Comparison of ENCODE assay signal across 21 cellular contexts in the genomic region with DNA sequence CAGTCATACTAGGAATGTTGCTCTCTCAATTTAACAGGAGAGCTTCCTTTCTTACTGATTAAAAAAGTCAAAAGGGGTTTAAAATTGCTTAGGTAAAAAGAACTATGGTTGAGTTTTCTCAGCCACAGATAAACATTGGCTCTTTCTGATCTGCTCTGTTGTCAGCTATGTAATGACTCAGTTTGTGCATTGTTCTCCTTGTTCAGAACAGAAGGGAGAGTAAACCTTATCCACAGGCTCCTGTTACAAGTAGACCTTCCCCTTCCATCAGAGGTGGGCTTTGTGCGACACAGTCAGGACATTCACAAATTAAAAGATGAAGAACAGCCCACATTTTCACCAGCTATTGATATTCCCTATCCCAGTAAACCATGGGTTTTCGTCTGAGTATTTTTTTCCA.
DNase-seq lines count a peak whose midpoint lies in the region; ATAC-seq, FAIRE-seq and TF ChIP-seq lines count a peak whose summit lies in the region.
"Had no signal": no experiment of that assay in that cellular context is flagged by ENCODE, and none has a peak within 500 bp of the region (broad histone marks: within the 10 kb centered on the region; RNA-seq: fewer than 3 reads in every experiment).

No MANE protein-coding gene starts in this region.

- H3K27ac ChIP-seq in HUES6 (ENCODE audit: low read depth, low read length) (peak overlapping the region; percentile 32), H1 (ENCODE audit: low read depth, low read length) (no peak overlapping the region), iPS-20b (ENCODE audit: low read length) (peak overlapping the region; percentile 19), trophoblast cell (ENCODE audit: low read depth, low read length) (peak overlapping the region; percentile 58)

- H3K9me3 ChIP-seq in HUES6 (ENCODE audit: control insufficient read depth, insufficient read depth, low read depth, low read length) (no peaks in the 10 kb centered on the region), H1 (ENCODE audit: insufficient read depth in 2 of 2, low read depth in 1 of 2, low read length in 1 of 2) (no peaks in the 10 kb centered on the region), iPS-20b (ENCODE audit: insufficient read depth, low read depth, low read length) (peaks cover 5% of the 10 kb centered on the region; the same call in 1 of the 2 replicates), trophoblast cell (ENCODE audit: insufficient read depth, low read depth, low read length) (no peaks in the 10 kb centered on the region)
- H3K9me3 ChIP-seq: SK-N-SH had no signal

- POLR2A ChIA-PET in H1 (lab: Charles Lee; ENCODE audit: partially characterized antibody) = interaction anchor here (0.7 to 1.7 kb wide), 5 partner anchors 9 to 32 kb away, joined by 3 to 4 read pairs (median 3); no protein-coding TSS in a partner anchor

- no peaks in the 10 kb centered on the region for H3K79me1 ChIP-seq in H1 (ENCODE audit: low read depth, low read length)
- peaks cover 2% of the 10 kb centered on the region for H3K79me1 ChIP-seq in trophoblast cell (ENCODE audit: low read length)

- no peak overlapping the region for H3K14ac ChIP-seq in H1 (ENCODE audit: insufficient read length)
- no peak overlapping the region for H3K14ac ChIP-seq in trophoblast cell (ENCODE audit: low read length)

- no peak for ATAC-seq in esophagus mucosa
- ATAC-seq: Panc1 had no signal

- H3K4me1 ChIP-seq in HUES6 (ENCODE audit: control insufficient read depth, insufficient read depth, low read length) = peaks cover 34% of the 10 kb centered on the region
- peaks cover 2 to 12% (median 11%) of the 10 kb centered on the region in 4 experiments; a peak in 5 of 7 replicates for H3K4me1 ChIP-seq in H1 (replicated peaks in 1 of 4; ENCODE audit: control insufficient read depth in 3 of 4, insufficient read depth in 4 of 4, low read length in 3 of 4)
- H3K4me1 ChIP-seq in iPS-20b (ENCODE audit: insufficient read depth, low read length) = peaks cover 27% of the 10 kb centered on the region; the same call in 1 of the 2 replicates
- peaks cover 0 to 2% of the 10 kb centered on the region in 2 experiments for H3K4me1 ChIP-seq in trophoblast cell (ENCODE audit: control insufficient read depth in 1 of 2, insufficient read depth in 2 of 2, low read length in 2 of 2)

- no peak overlapping the region for H3K56ac ChIP-seq in H1 (replicated peaks; ENCODE audit: insufficient read length, low read depth, low read length)

- no peaks in the 10 kb centered on the region for H3K27me3 ChIP-seq in HUES6 (ENCODE audit: control insufficient read depth, insufficient read depth, low read length)
- H3K27me3 ChIP-seq in H1 (replicated peaks in 1 of 4; ENCODE audit: control insufficient read depth in 3 of 4, extremely low read depth in 1 of 4, insufficient read depth in 3 of 4, low read length in 3 of 4) = no peaks in the 10 kb centered on the region
- H3K27me3 ChIP-seq in iPS-20b (ENCODE audit: insufficient read depth, low read length) = no peaks in the 10 kb centered on the region
- H3K27me3 ChIP-seq in trophoblast cell (ENCODE audit: insufficient read depth, low read length) = no peaks in the 10 kb centered on the region

- intact Hi-C loops in posterior vena cava (cut with DNase I) = no loop called here

- TF ChIP-seq RAD21 in H1 (IDR thresholded peaks at IDR 0.05 in 1 of 2, conservative IDR thresholded peaks at IDR 0.05 in 1 of 2; ENCODE audit: low read depth in 2 of 2, low read length in 2 of 2) = no peak

- TF ChIP-seq POLR2A in H1 (IDR thresholded peaks at IDR 0.05; ENCODE audit: control extremely low read depth in 1 of 2, low read depth in 2 of 2, low read length in 2 of 2) = no peak

- H4K12ac ChIP-seq in trophoblast cell (ENCODE audit: low read depth, low read length) = no peak overlapping the region

- H2BK12ac ChIP-seq in H1 (ENCODE audit: low read depth, low read length) = peak overlapping the region; percentile 11
- H2BK12ac ChIP-seq in trophoblast cell (ENCODE audit: low read length) = no peak overlapping the region

- no peak for TF ChIP-seq EP300 in H1 (IDR thresholded peaks at IDR 0.05; ENCODE audit: borderline replicate concordance in 1 of 2, low read depth in 2 of 2, low read length in 2 of 2)

- H3K4ac ChIP-seq in H1 (replicated peaks; ENCODE audit: insufficient read length, low read depth, low read length) (no peak overlapping the region), trophoblast cell (ENCODE audit: low read depth, low read length) (no peak overlapping the region)

- H4K20me1 ChIP-seq in H1 (replicated peaks in 1 of 2; ENCODE audit: control insufficient read depth in 1 of 2, insufficient read depth in 2 of 2, low read length in 2 of 2) = no peaks in the 10 kb centered on the region

- H3K4me2 ChIP-seq in H1 (ENCODE audit: insufficient read depth in 1 of 2, low read depth in 2 of 2, low read length in 2 of 2) = no peak overlapping the region
- H3K4me2 ChIP-seq in trophoblast cell (ENCODE audit: low read length) = no peak overlapping the region
- H3K4me2 ChIP-seq: SK-N-SH had no signal

- WGBS in H1 (ENCODE audit: extremely low coverage in 1 of 2, insufficient coverage in 1 of 2, insufficient read length in 1 of 2, insufficient replicate concordance in 2 of 2, low coverage in 1 of 2, low lambda C conversion rate in 2 of 2, missing lambda C conversion rate in 1 of 2), 2 experiments = 53% methylated on average over 2 of the region's 2 CpGs; no CpG with 5 or more reads in 1 of the 2 experiments
- WGBS in trophoblast cell (ENCODE audit: extremely low coverage, insufficient coverage, insufficient read length) = no CpG with 5 or more reads among the region's 2 CpGs

- CTCF ChIA-PET in H1 (lab: Charles Lee; ENCODE audit: partially characterized antibody) = interaction anchor here (1.2 kb wide), 1 partner anchor 236 kb away, joined by 4 read pairs; the partner anchor contains the start of gene SEMA6A

- H2BK5ac ChIP-seq in H1 (ENCODE audit: low read depth, low read length) = no peak overlapping the region; the same call in 1 of the 2 replicates
- H2BK5ac ChIP-seq in trophoblast cell (ENCODE audit: low read depth, low read length, poor library complexity) = no peak overlapping the region

- DNase-seq in H1 (ENCODE audit: low read depth in 1 of 2, low spot score in 2 of 2) (no peak), trophoblast cell (no peak), middle frontal gyrus (ENCODE audit: extremely low spot score, low spot score) (no peak), posterior vena cava (ENCODE audit: low spot score) (no peak)
- DNase-seq: CD4-positive, CD25-positive, alpha-beta regulatory T cell; DMS79; HCEC 1CT; KBM-7; MM.1S; NCI-H1048; NCI-H1417 treated with DMSO at 0.1 percent for 48 hours; NCI-H187; NCI-H226; NCI-H510A treated with DMSO at 0.1 percent for 48 hours; NCI-H748 treated with DMSO at 0.1 percent for 48 hours; SIG-M5; SK-N-SH had no signal

- H4K8ac ChIP-seq in H1 (ENCODE audit: extremely low read depth, insufficient read depth, low read length) (no peak overlapping the region), trophoblast cell (ENCODE audit: low read depth, low read length) (no peak overlapping the region)

- peak overlapping the region; percentile 7 for H3K18ac ChIP-seq in H1 (ENCODE audit: extremely low read depth, low read length)
- H3K18ac ChIP-seq in trophoblast cell (ENCODE audit: low read length) = no peak overlapping the region

- no peak overlapping the region for H2AFZ ChIP-seq in H1 (ENCODE audit: low read length)
- no peak overlapping the region for H2AFZ ChIP-seq in trophoblast cell (ENCODE audit: insufficient read depth, low read length, poor library complexity)

- peak; percentile 28 for FAIRE-seq in H1 (lab: Jason Lieb, UNC)

- H3K23me2 ChIP-seq in H1 (ENCODE audit: low read depth, low read length) = no peaks in the 10 kb centered on the region

- H2AK5ac ChIP-seq in H1 (ENCODE audit: low read depth, low read length) = no peak overlapping the region
- no peak overlapping the region for H2AK5ac ChIP-seq in trophoblast cell (ENCODE audit: low read length)

- no peak for TF ChIP-seq CTCF in H1 (IDR thresholded peaks at IDR 0.05; ENCODE audit: control extremely low read depth in 1 of 3, insufficient read depth in 1 of 3, low read depth in 1 of 3, low read length in 3 of 3)

- no peak overlapping the region for H2BK20ac ChIP-seq in H1 (ENCODE audit: low read length)

- no peak overlapping the region for H3K4me3 ChIP-seq in HUES6 (ENCODE audit: low read depth, low read length)
- H3K4me3 ChIP-seq in H1 (ENCODE audit: extremely low read depth in 1 of 4, insufficient read depth in 2 of 4, low read depth in 3 of 4, low read length in 4 of 4) = no peak overlapping the region
- peak overlapping the region; percentile 3; the same call in 1 of the 2 replicates for H3K4me3 ChIP-seq in iPS-20b (ENCODE audit: low read length)
- no peak overlapping the region for H3K4me3 ChIP-seq in trophoblast cell (ENCODE audit: low read depth, low read length)

- H3K36me3 ChIP-seq in HUES6 (ENCODE audit: control insufficient read depth, insufficient read depth, low read length) = no peaks in the 10 kb centered on the region
- H3K36me3 ChIP-seq in H1 (ENCODE audit: control insufficient read depth in 2 of 4, insufficient read depth in 4 of 4, low read length in 3 of 4) = no peaks in the 10 kb centered on the region
- H3K36me3 ChIP-seq in iPS-20b (ENCODE audit: insufficient read depth, low read depth, low read length) = no peaks in the 10 kb centered on the region
- no peaks in the 10 kb centered on the region for H3K36me3 ChIP-seq in trophoblast cell (ENCODE audit: control insufficient read depth in 1 of 2, insufficient read depth in 2 of 2, low read length in 2 of 2)

- peak overlapping the region; percentile 32 for H4K5ac ChIP-seq in H1 (ENCODE audit: insufficient read length, low read depth, low read length)

- no peak overlapping the region for H2BK120ac ChIP-seq in H1 (replicated peaks; ENCODE audit: low read depth, low read length)
- H2BK120ac ChIP-seq in trophoblast cell (ENCODE audit: insufficient read depth, low read length, poor library complexity) = no peak overlapping the region

- H4K91ac ChIP-seq in H1 (replicated peaks; ENCODE audit: insufficient read length, low read length) (peak overlapping the region; percentile 4), trophoblast cell (ENCODE audit: low read depth, low read length) (no peak overlapping the region)

- no peak overlapping the region for H2BK15ac ChIP-seq in H1 (ENCODE audit: low read length)

- no peaks in the 10 kb centered on the region for H3K79me2 ChIP-seq in H1 (ENCODE audit: control insufficient read depth in 1 of 2, insufficient read depth in 2 of 2, low read length in 2 of 2)
- H3K79me2 ChIP-seq in trophoblast cell (ENCODE audit: control insufficient read depth, insufficient read depth, low read length, poor library complexity) = no peaks in the 10 kb centered on the region

- H3K9ac ChIP-seq in HUES6 (ENCODE audit: low read length) = no peak overlapping the region
- H3K9ac ChIP-seq in H1 (replicated peaks in 1 of 4; ENCODE audit: extremely low read depth in 1 of 4, low read depth in 3 of 4, low read length in 3 of 4) = no peak overlapping the region
- H3K9ac ChIP-seq in iPS-20b (ENCODE audit: low read depth, low read length) = peak overlapping the region; percentile 19; the same call in 1 of the 2 replicates
- no peak overlapping the region for H3K9ac ChIP-seq in trophoblast cell (ENCODE audit: low read length)
- H3K9ac ChIP-seq: SK-N-SH had no signal

- no peak overlapping the region for H3K23ac ChIP-seq in H1 (ENCODE audit: insufficient read length)
- no peak overlapping the region for H3K23ac ChIP-seq in trophoblast cell (ENCODE audit: low read length)
